8 cellular contexts compared by ENCODE assay signal in the genomic region with DNA sequence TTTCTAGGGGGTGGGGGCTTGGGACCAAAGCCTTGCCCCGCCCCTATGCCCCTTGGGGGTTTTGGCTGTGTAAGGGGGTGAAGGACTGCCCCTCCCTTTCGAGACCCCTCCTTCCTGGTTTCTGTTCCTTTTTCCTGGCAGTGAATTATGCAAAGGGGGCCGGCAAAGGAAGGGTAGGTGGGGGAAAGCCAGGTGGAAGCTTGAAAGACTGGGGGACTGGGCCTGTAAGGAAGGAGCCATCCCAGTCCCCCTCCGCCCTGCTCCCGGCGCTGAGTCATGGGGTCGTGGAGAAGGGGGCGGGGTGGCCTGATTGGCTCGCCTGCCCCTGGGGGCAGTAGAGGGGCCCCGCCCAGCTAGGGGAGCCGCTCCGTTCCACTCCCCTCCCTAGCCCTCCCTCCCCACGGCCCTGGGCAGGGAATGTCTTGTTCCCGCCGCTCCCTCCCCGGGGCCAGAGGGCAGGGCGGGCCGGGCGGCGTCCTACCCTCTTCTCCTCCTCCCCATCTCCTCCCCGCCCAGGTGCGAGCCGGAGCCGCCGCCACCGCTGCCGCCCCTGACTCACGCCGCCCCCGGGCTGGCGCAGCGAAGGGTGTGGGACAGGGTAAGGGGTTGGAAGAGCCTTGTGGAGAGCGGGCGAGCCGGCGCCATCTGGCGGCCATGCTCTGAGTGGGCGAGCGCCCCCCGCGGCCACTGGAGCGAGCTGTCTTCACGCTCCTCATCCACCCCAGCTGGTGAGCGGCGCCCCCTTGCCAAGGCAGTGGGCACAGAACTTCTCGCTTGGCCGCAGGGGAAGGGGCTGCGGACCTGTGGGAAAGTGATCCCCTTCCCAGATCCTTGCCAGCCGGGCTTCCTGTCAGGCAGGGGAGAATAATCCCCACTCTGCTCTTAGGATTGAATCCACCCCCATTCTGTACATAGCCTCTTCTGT. TPM values are rescaled to one million over a fixed set of nuclear protein-coding genes. Genes with fewer than 3 reads are reported as not detected.
DNase-seq lines count a peak whose midpoint lies in the region; ATAC-seq and TF ChIP-seq lines count a peak whose summit lies in the region.

No MANE protein-coding gene starts in this region.

- H3K27ac ChIP-seq in colonic mucosa (peak overlapping the region; percentile 80), left lung (peak overlapping the region; percentile 74 to 78)

- peak; percentile 41 for TF ChIP-seq POLR2A in GM18526 (IDR thresholded peaks at IDR 0.05; ENCODE audit: extremely low read depth, insufficient read length)

- no peaks in the 10 kb centered on the region for H3K9me3 Mint-ChIP-seq in activated CD4-positive, alpha-beta T cell treated with anti-CD3 and anti-CD28 coated beads, Interleukin-2, amount 10 ng/mL, durations not matched to agents 24 days and 14 days

- H3K9ac ChIP-seq in colonic mucosa (ENCODE audit: low read depth in 2 of 2, low read length in 2 of 2), result peak overlapping the region; percentile 83 to 86

- peaks cover 53% of the 10 kb centered on the region for H3K4me1 Mint-ChIP-seq in activated CD4-positive, alpha-beta T cell treated with anti-CD3 and anti-CD28 coated beads, Interleukin-2, amount 10 ng/mL, durations not matched to agents 24 days and 14 days

- H3K4me3 ChIP-seq in colonic mucosa, result peak overlapping the region; percentile 37
- peak overlapping the region; percentile 26 to 36 for H3K4me3 ChIP-seq in left lung

- peak overlapping the region; percentile 37 for H3K27ac Mint-ChIP-seq in activated CD4-positive, alpha-beta T cell treated with anti-CD3 and anti-CD28 coated beads, Interleukin-2, amount 10 ng/mL, durations not matched to agents 24 days and 14 days

- intact Hi-C loops in activated CD4-positive, alpha-beta T cell treated with anti-CD3 and anti-CD28 coated beads, Interleukin-2, amount 10 ng/mL, durations not matched to agents 24 days and 14 days (cut with micrococcal nuclease), result loop anchor here (1.0 to 2.0 kb wide), 8 partner anchors 8 to 81 kb away; a partner anchor contains a TSS
- intact Hi-C loops in colonic mucosa (cut with DNase I), result no loop called here
- intact Hi-C loops in left lung (cut with DNase I), result no loop called here

- H3K27me3 Mint-ChIP-seq in activated CD4-positive, alpha-beta T cell treated with anti-CD3 and anti-CD28 coated beads, Interleukin-2, amount 10 ng/mL, durations not matched to agents 24 days and 14 days, result no peaks in the 10 kb centered on the region

- DNase-seq in 8988T, result peak; percentile 86
- DNase-seq in NCI-H510A (lab: John Stamatoyannopoulos, UW), result peak; percentile 71
- DNase-seq in activated CD4-positive, alpha-beta T cell treated with anti-CD3 and anti-CD28 coated beads, Interleukin-2, amount 10 ng/mL, durations not matched to agents 24 days and 14 days, result peak; percentile 96
- DNase-seq in colonic mucosa, result peak; percentile 96
- peak; percentile 90 to 97 for DNase-seq in left lung
- peak; percentile 92 to 94 for DNase-seq in stimulated activated CD4-positive, alpha-beta T cell treated with anti-CD3 and anti-CD28 coated beads, Interleukin-2, amount 100 ng/mL, for 24 hours

- TF ChIP-seq CTCF in colonic mucosa (IDR thresholded peaks at IDR 0.05) (peak; percentile 99), left lung (IDR thresholded peaks at IDR 0.05) (peak; percentile 96 to 99)

- peak overlapping the region; percentile 78 for H3K4me3 Mint-ChIP-seq in activated CD4-positive, alpha-beta T cell treated with anti-CD3 and anti-CD28 coated beads, Interleukin-2, amount 10 ng/mL, durations not matched to agents 24 days and 14 days

- H3K4me1 ChIP-seq in colonic mucosa, result peaks cover 31% of the 10 kb centered on the region
- peaks cover 24 to 67% of the 10 kb centered on the region in 2 donors for H3K4me1 ChIP-seq in left lung

- H3K27me3 ChIP-seq in colonic mucosa (no peaks in the 10 kb centered on the region), left lung (no peaks in the 10 kb centered on the region)

- peaks cover 65% of the 10 kb centered on the region for H3K36me3 Mint-ChIP-seq in activated CD4-positive, alpha-beta T cell treated with anti-CD3 and anti-CD28 coated beads, Interleukin-2, amount 10 ng/mL, durations not matched to agents 24 days and 14 days (ENCODE audit: low read depth)

- no peaks in the 10 kb centered on the region for H3K9me3 ChIP-seq in colonic mucosa
- no peaks in the 10 kb centered on the region for H3K9me3 ChIP-seq in left lung

- H3K36me3 ChIP-seq in colonic mucosa (peaks cover 13% of the 10 kb centered on the region), left lung (peaks cover 0 to 56% of the 10 kb centered on the region in 2 donors)

- ATAC-seq in HG03108 (IDR thresholded peaks at IDR 0.05; ENCODE audit: unreplicated experiment), result peak; percentile 69
- peak; percentile 91 for ATAC-seq in left lung

RNA-seq across cellular contexts. Expression of a gene that starts 14.7 kb away (rescaled TPM):
- total RNA-seq in activated CD4-positive, alpha-beta T cell treated with anti-CD3 and anti-CD28 coated beads, Interleukin-2, amount 10 ng/mL, durations not matched to agents 24 days and 14 days, result 145 and 150 TPM in 2 replicates
- total RNA-seq in colonic mucosa (100 to 1,000 TPM; 185 to 205 TPM), left lung (100 to 1,000 TPM in 1 of 2 donors, 10 to 100 TPM in 1; 60.5 to 104 TPM)

RNA-seq across cellular contexts. Expression of a gene that starts 16.3 kb away (rescaled TPM):
- 0.16 TPM in 1 of 2 replicates, not detected in the other for total RNA-seq in activated CD4-positive, alpha-beta T cell treated with anti-CD3 and anti-CD28 coated beads, Interleukin-2, amount 10 ng/mL, durations not matched to agents 24 days and 14 days
- total RNA-seq in colonic mucosa (1 to 10 TPM; 1.7 to 1.9 TPM), left lung (1 to 10 TPM in 1 of 2 donors, under 1 TPM in 1; 0.60 to 1.3 TPM)

RNA-seq across cellular contexts. Expression of a gene that starts 16.3 kb away (rescaled TPM):
- total RNA-seq in activated CD4-positive, alpha-beta T cell treated with anti-CD3 and anti-CD28 coated beads, Interleukin-2, amount 10 ng/mL, durations not matched to agents 24 days and 14 days, result not detected in 2 replicates
- not detected for total RNA-seq in colonic mucosa
- not detected for total RNA-seq in left lung

RNA-seq across cellular contexts. Expression of a gene that starts 23.9 kb away (rescaled TPM):
- 0.79 and 1.4 TPM in 2 replicates for total RNA-seq in activated CD4-positive, alpha-beta T cell treated with anti-CD3 and anti-CD28 coated beads, Interleukin-2, amount 10 ng/mL, durations not matched to agents 24 days and 14 days
- total RNA-seq in colonic mucosa (not detected), left lung (under 1 TPM in 1 of 2 donors, not detected in 1; 0.52 TPM)

RNA-seq across cellular contexts. Expression of a gene that starts 33.8 kb away (rescaled TPM):
- total RNA-seq in activated CD4-positive, alpha-beta T cell treated with anti-CD3 and anti-CD28 coated beads, Interleukin-2, amount 10 ng/mL, durations not matched to agents 24 days and 14 days, result 79.7 and 84.5 TPM in 2 replicates
- 100 to 1,000 TPM; 101 to 228 TPM for total RNA-seq in colonic mucosa
- total RNA-seq in left lung, result 100 to 1,000 TPM; 116 to 172 TPM

Comparison
In these comparisons a context has a peak if more than half of its experiments do, and no peak if none do; other contexts are left out.
1. Peak in every context shown above with its lines: DNase-seq, ATAC-seq, H3K4me3 ChIP-seq and H3K27ac ChIP-seq.